ENCODE assay signal across 12 cellular contexts in genomic region chr11:96149743-96150555, GRCh38.
DNase-seq lines count a peak whose midpoint lies in the region; TF ChIP-seq lines count a peak whose summit lies in the region.
"Had no signal": no experiment of that assay in that cellular context is flagged by ENCODE, and none has a peak within 500 bp of the region (broad histone marks: within the 10 kb centered on the region; RNA-seq: fewer than 3 reads in every experiment).

No MANE protein-coding gene starts in this region.

- H4K91ac ChIP-seq in trophoblast cell (ENCODE audit: low read depth, low read length): peak overlapping the region; percentile 3

- H3K4me2 ChIP-seq in trophoblast cell (ENCODE audit: low read length): no peak overlapping the region

- DNase-seq in DMS53 treated with DMSO at 0.1 percent for 48 hours (lab: John Stamatoyannopoulos, UW; ENCODE audit: unreplicated experiment) (peak; percentile 58), M059J (ENCODE audit: low read depth) (peak; percentile 83), choroid plexus epithelial cell (ENCODE audit: low read depth) (peak; percentile 65), trophoblast cell (peak in 1 of 2 donors; percentile 35), medulla oblongata (ENCODE audit: extremely low spot score) (no peak), NCI-H2171 (lab: John Stamatoyannopoulos, UW) (no peak)
- DNase-seq in activated CD8-positive, alpha-beta memory T cell treated with anti-CD3 and anti-CD28 coated beads for 24 hours: no peak
- DNase-seq: DMS 273 treated with DMSO at 0.1 percent for 48 hours, endodermal cell, KG1, NCI-H2029 treated with DMSO at 0.1 percent for 48 hours had no signal

- no peak overlapping the region for H2BK5ac ChIP-seq in trophoblast cell (ENCODE audit: low read depth, low read length, poor library complexity)

- no peak overlapping the region for H3K14ac ChIP-seq in trophoblast cell (ENCODE audit: low read length)

- no peak overlapping the region for H4K8ac ChIP-seq in trophoblast cell (ENCODE audit: low read depth, low read length)

- H3K9me3 ChIP-seq in trophoblast cell (ENCODE audit: insufficient read depth, low read depth, low read length): no peaks in the 10 kb centered on the region
- H3K9me3 ChIP-seq: suprapubic skin had no signal

- peaks cover 6% of the 10 kb centered on the region for H3K79me2 ChIP-seq in trophoblast cell (ENCODE audit: control insufficient read depth, insufficient read depth, low read length, poor library complexity)

- H3K4ac ChIP-seq in trophoblast cell (ENCODE audit: low read depth, low read length): peak overlapping the region; percentile 34

- peak overlapping the region; percentile 22 for H3K27ac ChIP-seq in trophoblast cell (ENCODE audit: low read depth, low read length)
- H3K27ac ChIP-seq: suprapubic skin had no signal

- H2AK5ac ChIP-seq in trophoblast cell (ENCODE audit: low read length): no peak overlapping the region

- peaks cover 0 to 3% of the 10 kb centered on the region in 2 experiments for H3K36me3 ChIP-seq in trophoblast cell (ENCODE audit: control insufficient read depth in 1 of 2, insufficient read depth in 2 of 2, low read length in 2 of 2)
- H3K36me3 ChIP-seq: suprapubic skin had no signal

- no peak overlapping the region for H4K12ac ChIP-seq in trophoblast cell (ENCODE audit: low read depth, low read length)

- H2BK12ac ChIP-seq in trophoblast cell (ENCODE audit: low read length): peak overlapping the region; percentile 11

- no peaks in the 10 kb centered on the region for H3K27me3 ChIP-seq in trophoblast cell (ENCODE audit: insufficient read depth, low read length)
- H3K27me3 ChIP-seq: suprapubic skin had no signal

- no peak overlapping the region for H2AFZ ChIP-seq in trophoblast cell (ENCODE audit: insufficient read depth, low read length, poor library complexity)

- peak overlapping the region; percentile 23 for H3K18ac ChIP-seq in trophoblast cell (ENCODE audit: low read length)

- peaks cover 18 to 22% of the 10 kb centered on the region in 2 experiments for H3K4me1 ChIP-seq in trophoblast cell (ENCODE audit: control insufficient read depth in 1 of 2, insufficient read depth in 2 of 2, low read length in 2 of 2)

- H3K79me1 ChIP-seq in trophoblast cell (ENCODE audit: low read length): peaks cover 16% of the 10 kb centered on the region

- H2BK120ac ChIP-seq in trophoblast cell (ENCODE audit: insufficient read depth, low read length, poor library complexity): no peak overlapping the region

- H3K23ac ChIP-seq in trophoblast cell (ENCODE audit: low read length): no peak overlapping the region

- H3K9ac ChIP-seq in trophoblast cell (ENCODE audit: low read length): no peak overlapping the region

- no peak for TF ChIP-seq CTCF in choroid plexus epithelial cell (conservative IDR thresholded peaks at IDR 0.05; ENCODE audit: low read depth, low read length)

- H3K4me3 ChIP-seq in choroid plexus epithelial cell (ENCODE audit: low read depth, low read length) (no peak overlapping the region), trophoblast cell (ENCODE audit: low read depth, low read length) (no peak overlapping the region)
- H3K4me3 ChIP-seq: suprapubic skin had no signal

- WGBS in trophoblast cell (ENCODE audit: extremely low coverage, insufficient coverage, insufficient read length): no CpG with 5 or more reads among the region's 7 CpGs

Comparison
In these comparisons a context has a peak if more than half of its experiments do, and no peak if none do; other contexts are left out.
1. DNase-seq: peak in DMS53 treated with DMSO at 0.1 percent for 48 hours (single experiment), M059J (single experiment) and choroid plexus epithelial cell (single experiment); none in medulla oblongata (single experiment), activated CD8-positive, alpha-beta memory T cell treated with anti-CD3 and anti-CD28 coated beads for 24 hours (single experiment) and NCI-H2171 (single experiment).